In the genomic region with DNA sequence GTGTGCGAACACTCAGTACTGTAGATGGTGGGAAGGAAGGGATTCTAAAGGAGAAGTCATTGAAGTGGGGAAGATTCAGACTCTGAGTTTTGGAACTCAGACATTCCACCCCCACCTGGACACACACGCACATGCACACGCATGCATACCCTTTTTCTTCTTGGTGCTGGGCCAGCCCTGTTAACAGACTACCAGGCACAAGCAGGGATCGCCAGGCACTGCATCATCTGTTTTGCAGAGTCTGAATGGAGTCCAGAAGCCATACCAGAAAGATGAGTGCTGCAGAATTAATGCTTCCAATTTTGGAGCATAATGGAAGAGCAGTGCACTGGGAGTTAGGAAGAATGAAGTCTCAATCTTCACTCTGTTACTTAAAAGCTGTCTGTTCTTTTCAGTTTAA, we compare ENCODE assay signal across 20 cellular contexts.
A peak's percentile ranks its signal among the peaks of the same experiment; 100 is the strongest.
DNase-seq lines count a peak whose midpoint lies in the region; ATAC-seq and TF ChIP-seq lines count a peak whose summit lies in the region.
"Had no signal": no experiment of that assay in that cellular context is flagged by ENCODE, and none has a peak within 500 bp of the region (broad histone marks: within the 10 kb centered on the region; RNA-seq: fewer than 3 reads in every experiment).

No MANE protein-coding gene starts in this region.

- no peak overlapping the region for H2BK5ac ChIP-seq in IMR-90 (ENCODE audit: low read depth, low read length, poor library complexity, severe bottlenecking)

- no peak overlapping the region for H3K4me2 ChIP-seq in IMR-90 (ENCODE audit: low read depth, low read length)

- H3K56ac ChIP-seq in IMR-90 (ENCODE audit: extremely low read depth, insufficient read depth, low read length) = no peak overlapping the region

- no CpG with 5 or more reads among the region's 4 CpGs for WGBS in IMR-90 (ENCODE audit: extremely low coverage in 2 of 2, insufficient read length in 1 of 2), 2 experiments
- WGBS in stomach, 5 donors = 62 to 90% (median 80%) methylated on average over 4 of the region's 4 CpGs

- ATAC-seq in IMR-90 (ENCODE audit: low read depth) (peak; percentile 55), GM21737 (IDR thresholded peaks at IDR 0.05; ENCODE audit: unreplicated experiment) (no peak), HG03280 (IDR thresholded peaks at IDR 0.05; ENCODE audit: unreplicated experiment) (no peak)
- ATAC-seq: stimulated activated naive CD8-positive, alpha-beta T cell treated with anti-CD3 and anti-CD28 coated beads, Interleukin-15, amount 100 ng/mL, for 72 hours; T-helper 17 cell had no signal

- no TSS peak for BruUV-seq in IMR-90 (replicated peaks; lab: Mats Ljungman, UMichigan)

- H3K9me3 ChIP-seq in IMR-90 (ENCODE audit: control insufficient read depth, insufficient read depth, low read length) (no peaks in the 10 kb centered on the region), stomach (no peaks in the 10 kb centered on the region)
- H3K9me3 ChIP-seq: colonic mucosa, HAP-1 had no signal

- H3K27ac ChIP-seq in IMR-90 (ENCODE audit: insufficient read depth, low read length) (no peak overlapping the region), stomach (peak overlapping the region in 4 of 5 donors; percentile 20 to 84 (median 34))
- H3K27ac ChIP-seq: colonic mucosa had no signal

- no peak overlapping the region for H2AK9ac ChIP-seq in IMR-90 (replicated peaks; ENCODE audit: low read depth, low read length, poor library complexity)

- peak overlapping the region; percentile 13 for H2AFZ ChIP-seq in IMR-90 (replicated peaks; ENCODE audit: low read length, poor library complexity)

- peak overlapping the region; percentile 54; the same call in 2 of the 3 replicates for H2BK15ac ChIP-seq in IMR-90 (ENCODE audit: low read depth, low read length)

- no peak for TF ChIP-seq EP300 in stomach (IDR thresholded peaks at IDR 0.05)

- H2BK20ac ChIP-seq in IMR-90 (ENCODE audit: low read depth, low read length) = peak overlapping the region; percentile 82

- H3K14ac ChIP-seq in IMR-90 (replicated peaks; ENCODE audit: low read depth, low read length) = peak overlapping the region; percentile 85; the same call in 1 of the 2 replicates

- no peak overlapping the region for H3K9ac ChIP-seq in IMR-90 (ENCODE audit: low read depth, low read length)

- CTCF ChIA-PET in IMR-90 (lab: Yijun Ruan, JAX) = interaction anchor here (0.5 kb wide), 1 partner anchor 205 kb away, joined by 5 read pairs; no protein-coding TSS in a partner anchor

- no peak for TF ChIP-seq RAD21 in IMR-90 (IDR thresholded peaks at IDR 0.05; ENCODE audit: low read length)

- no peaks in the 10 kb centered on the region for H4K20me1 ChIP-seq in IMR-90 (ENCODE audit: insufficient read depth, low read length)

- no peaks in the 10 kb centered on the region for H3K79me1 ChIP-seq in IMR-90 (ENCODE audit: low read depth in 1 of 2, low read length in 2 of 2)

- no peak overlapping the region for H4K91ac ChIP-seq in IMR-90 (ENCODE audit: insufficient read depth, low read depth, low read length)

- peak overlapping the region; percentile 58 for H2AK5ac ChIP-seq in IMR-90 (ENCODE audit: low read depth, low read length)

- H3K18ac ChIP-seq in IMR-90 (ENCODE audit: low read depth, low read length) = no peak overlapping the region

- intact Hi-C loops in IMR-90 (cut with micrococcal nuclease) = loop anchor here (10.0 kb wide), 1 partner anchor 1679 kb away; a partner anchor contains a TSS
- intact Hi-C loops in stomach (cut with DNase I; ENCODE audit: low total_unique reads) = no loop called here

- H3K4me1 ChIP-seq in IMR-90 (ENCODE audit: control insufficient read depth, insufficient read depth, low read length) (peaks cover 11% of the 10 kb centered on the region), stomach (peaks cover 4 to 53% (median 12%) of the 10 kb centered on the region in 4 donors)
- H3K4me1 ChIP-seq: colonic mucosa, HAP-1 had no signal

- H3K36me3 ChIP-seq in IMR-90 (ENCODE audit: control insufficient read depth, insufficient read depth, low read length) (no peaks in the 10 kb centered on the region), stomach (no peaks in the 10 kb centered on the region)
- H3K36me3 ChIP-seq: colonic mucosa, HAP-1 had no signal

- H4K5ac ChIP-seq in IMR-90 (ENCODE audit: low read depth, low read length) = no peak overlapping the region

- H3K4me3 ChIP-seq in IMR-90 (ENCODE audit: insufficient read depth, low read depth, low read length) (no peak overlapping the region), fibroblast of mammary gland (ENCODE audit: control insufficient read depth, low read depth, low read length) (no peak overlapping the region), stomach (no peak overlapping the region)
- H3K4me3 ChIP-seq: colonic mucosa, HAP-1, skin epidermis had no signal

- H3K23ac ChIP-seq in IMR-90 (ENCODE audit: low read depth, low read length) = no peak overlapping the region

- POLR2A ChIA-PET in IMR-90 (lab: Charles Lee; ENCODE audit: unreplicated experiment) = no interaction called here

- peak overlapping the region; percentile 32; the same call in 1 of the 2 replicates for H2BK120ac ChIP-seq in IMR-90 (ENCODE audit: low read depth, low read length)

- H3K9me1 ChIP-seq in IMR-90 (ENCODE audit: insufficient read depth, low read length) = peaks cover 17% of the 10 kb centered on the region; the same call in 1 of the 2 replicates

- TF ChIP-seq POLR2A in IMR-90 (IDR thresholded peaks at IDR 0.05; ENCODE audit: low read depth, low read length) (no peak), stomach (IDR thresholded peaks at IDR 0.05) (no peak)

- TF ChIP-seq CTCF in AG09319 (IDR thresholded peaks at IDR 0.05; ENCODE audit: low read depth, low read length) (no peak), IMR-90 (conservative IDR thresholded peaks at IDR 0.05; ENCODE audit: low read depth, low read length) (no peak), fibroblast of mammary gland (conservative IDR thresholded peaks at IDR 0.05; ENCODE audit: control insufficient read depth, insufficient read depth, low read depth, low read length) (no peak), stomach (IDR thresholded peaks at IDR 0.05) (no peak)

- peak overlapping the region in 1 of 2 experiments; percentile 30; a peak in 2 of 4 replicates for H4K8ac ChIP-seq in IMR-90 (ENCODE audit: low read depth in 2 of 2, low read length in 2 of 2)

- DNase-seq in AG09319 (ENCODE audit: extremely low read depth, low read depth) = peak; percentile 43
- peak; percentile 57 for DNase-seq in IMR-90
- peak; percentile 60 for DNase-seq in fibroblast of mammary gland (ENCODE audit: low read depth)
- DNase-seq in stomach = no peak
- no peak for DNase-seq in NCI-H2107 (lab: John Stamatoyannopoulos, UW)
- no peak for DNase-seq in iPS-NIHi7 (ENCODE audit: extremely low spot score)
- DNase-seq: activated CD4-positive, alpha-beta memory T cell treated with anti-CD3 and anti-CD28 coated beads for 36 hours; activated naive CD4-positive, alpha-beta T cell; activated T-cell treated with anti-CD3 and anti-CD28 coated beads for 4 hours; AML-193; colonic mucosa; COR-L47; SIG-M5; stimulated activated CD4-positive, alpha-beta T cell treated with anti-CD3 and anti-CD28 coated beads, Interleukin-4, amount 100 ng/mL, for 1 hour; stimulated activated naive CD8-positive, alpha-beta T cell treated with anti-CD3 and anti-CD28 coated beads, Interleukin-15, amount 100 ng/mL, for 72 hours; T-helper 17 cell had no signal

- dilution Hi-C loops in IMR-90 (cut with HindIII; ENCODE audit: low sequenced_read_pairs, unreplicated experiment) = no loop called here

- in situ Hi-C loops in IMR-90 (cut with MboI; ENCODE audit: low sequenced_read_pairs) = no loop called here

- H3K27me3 ChIP-seq in IMR-90 (ENCODE audit: control insufficient read depth, insufficient read depth, low read length) (no peaks in the 10 kb centered on the region; the same call in 1 of the 2 replicates), stomach (no peaks in the 10 kb centered on the region)
- H3K27me3 ChIP-seq: colonic mucosa had no signal

- peak overlapping the region; percentile 53; the same call in 1 of the 2 replicates for H3K4ac ChIP-seq in IMR-90 (ENCODE audit: low read depth, low read length)

TF ChIP-seq in IMR-90, 13 proteins besides CTCF, POLR2A, EP300 and RAD21:
- TF ChIP-seq RCOR1 (IDR thresholded peaks at IDR 0.05; ENCODE audit: insufficient replicate concordance, low read length) (no peak), FOS (IDR thresholded peaks at IDR 0.05; ENCODE audit: low read depth, low read length) (no peak)
TF ChIP-seq in IMR-90: peak in this region for 0.

Comparison
In these comparisons a context has a peak if more than half of its experiments do, and no peak if none do; other contexts are left out.
1. DNase-seq: peak in AG09319 (single experiment), IMR-90 (single experiment) and fibroblast of mammary gland (single experiment); none in stomach (single experiment), NCI-H2107 (single experiment) and iPS-NIHi7 (single experiment).